ENCODE assay signal across 21 cellular contexts in the genomic region with DNA sequence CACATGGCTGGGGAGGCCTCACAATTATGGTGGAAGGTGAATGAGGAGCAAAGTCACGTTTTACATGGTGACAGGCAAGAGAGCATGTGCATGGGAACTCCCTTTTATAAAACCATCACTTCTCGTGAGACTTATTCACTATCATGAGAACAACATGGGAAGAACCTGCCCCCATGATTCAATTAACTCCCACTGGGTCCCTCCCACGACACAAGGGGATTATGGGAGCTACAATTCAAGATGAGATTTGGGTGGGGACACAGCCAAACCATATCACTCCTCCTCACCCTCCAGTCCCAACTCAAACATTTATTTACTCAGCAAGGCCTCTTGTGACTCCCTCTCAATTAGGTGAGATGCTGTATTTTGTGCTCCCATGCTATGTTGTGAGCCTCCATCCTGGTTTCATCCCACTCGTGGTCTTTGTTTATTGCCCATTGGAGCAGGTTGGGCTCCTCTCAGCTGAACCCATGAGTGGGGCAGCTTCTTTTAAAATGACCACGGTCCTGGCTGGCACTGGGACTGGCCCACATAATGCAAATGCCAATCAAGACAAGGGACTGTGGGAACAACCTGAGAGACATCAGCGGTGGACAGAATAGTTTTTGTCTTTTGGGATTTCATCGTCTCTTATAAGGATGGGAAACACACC. TPM values are rescaled to one million over a fixed set of nuclear protein-coding genes. Genes with fewer than 3 reads are reported as not detected.
DNase-seq lines count a peak whose midpoint lies in the region; ATAC-seq, FAIRE-seq and TF ChIP-seq lines count a peak whose summit lies in the region.
"Had no signal": no experiment of that assay in that cellular context is flagged by ENCODE, and none has a peak within 500 bp of the region (broad histone marks: within the 10 kb centered on the region; RNA-seq: fewer than 3 reads in every experiment).

No MANE protein-coding gene starts in this region.

- H3K27ac ChIP-seq in HEK293 (ENCODE audit: extremely low read depth, low read depth, low read length): no peak overlapping the region
- no peak overlapping the region for H3K27ac ChIP-seq in astrocyte (ENCODE audit: low read depth, low read length)
- peak overlapping the region; percentile 96 for H3K27ac ChIP-seq in skeletal muscle tissue (ENCODE audit: low read depth, low read length)
- H3K27ac ChIP-seq: BLaER1 treated with 17β-estradiol and CSF1 and Interleukin-3, amounts not matched to agents 10 nM and 100 nM had no signal

- H3K4me1 ChIP-seq in HEK293 (ENCODE audit: control insufficient read depth, insufficient read depth, low read length): peaks cover 7% of the 10 kb centered on the region; the same call in 1 of the 2 replicates
- H3K4me1 ChIP-seq in astrocyte (ENCODE audit: insufficient read depth, low read length): peaks cover 18% of the 10 kb centered on the region
- peaks cover 42 to 54% (median 47%) of the 10 kb centered on the region in 3 donors for H3K4me1 ChIP-seq in skeletal muscle tissue (ENCODE audit: control insufficient read depth in 3 of 3, insufficient read depth in 3 of 3, low read length in 3 of 3)

- H3K27ac Mint-ChIP-seq in astrocyte (ENCODE audit: unreplicated experiment) (peak overlapping the region; percentile 55), nephron progenitor cell (no peak overlapping the region)
- H3K27ac Mint-ChIP-seq: CD8-positive, alpha-beta memory T cell had no signal

- FAIRE-seq in astrocyte (lab: Jason Lieb, UNC): no peak
- FAIRE-seq: GM12891, H1, HepG2 had no signal

- POLR2A ChIA-PET in HEK293 (lab: Yijun Ruan, JAX): no interaction called here

- no peak overlapping the region for H3K4me2 ChIP-seq in astrocyte (ENCODE audit: low read length)
- H3K4me2 ChIP-seq: BLaER1 treated with 17β-estradiol and CSF1 and Interleukin-3, amounts not matched to agents 10 nM and 100 nM had no signal

- no peak overlapping the region for H2AFZ ChIP-seq in astrocyte (ENCODE audit: low read depth, low read length)

- H3K4me1 Mint-ChIP-seq in astrocyte (ENCODE audit: low read depth, unreplicated experiment) (peaks cover 13% of the 10 kb centered on the region), nephron progenitor cell (peaks cover 55% of the 10 kb centered on the region)
- H3K4me1 Mint-ChIP-seq: CD8-positive, alpha-beta memory T cell had no signal

- TF ChIP-seq CTCF in HEK293 (tag by site-specific recombination; IDR thresholded peaks at IDR 0.05) (no peak), astrocyte (IDR thresholded peaks at IDR 0.05; ENCODE audit: insufficient read depth, low read depth, low read length) (no peak), nephron progenitor cell (IDR thresholded peaks at IDR 0.05) (no peak)

- no peak overlapping the region for H3K4me3 ChIP-seq in HEK293 (ENCODE audit: low read depth, low read length)
- no peak overlapping the region for H3K4me3 ChIP-seq in astrocyte (ENCODE audit: insufficient read depth, low read depth, low read length)
- no peak overlapping the region for H3K4me3 ChIP-seq in skeletal muscle tissue (ENCODE audit: low read length in 3 of 3)
- H3K4me3 ChIP-seq: BLaER1 treated with 17β-estradiol and CSF1 and Interleukin-3, amounts not matched to agents 10 nM and 100 nM had no signal

- no peaks in the 10 kb centered on the region for H4K20me1 ChIP-seq in astrocyte (ENCODE audit: insufficient read depth, low read length)
- H4K20me1 ChIP-seq: BLaER1 treated with 17β-estradiol and CSF1 and Interleukin-3, amounts not matched to agents 10 nM and 100 nM had no signal

- H3K27me3 Mint-ChIP-seq in astrocyte (ENCODE audit: low read depth, unreplicated experiment) (peaks cover 7% of the 10 kb centered on the region), nephron progenitor cell (ENCODE audit: low read depth, poor library complexity) (peaks cover 9% of the 10 kb centered on the region)

- no peaks in the 10 kb centered on the region for H3K9me3 Mint-ChIP-seq in astrocyte (ENCODE audit: unreplicated experiment)
- no peaks in the 10 kb centered on the region for H3K9me3 Mint-ChIP-seq in nephron progenitor cell
- H3K9me3 Mint-ChIP-seq: CD8-positive, alpha-beta memory T cell had no signal

- H3K9ac ChIP-seq in astrocyte (ENCODE audit: low read length) (no peak overlapping the region), skeletal muscle tissue (ENCODE audit: low read depth in 1 of 3, low read length in 3 of 3) (peak overlapping the region in 1 of 3 donors; percentile 70)
- H3K9ac ChIP-seq: BLaER1 treated with 17β-estradiol and CSF1 and Interleukin-3, amounts not matched to agents 10 nM and 100 nM had no signal

- no peak for DNase-seq in astrocyte (ENCODE audit: low read depth)
- DNase-seq in nephron progenitor cell: no peak
- DNase-seq in T-helper 9 cell: no peak
- no peak for DNase-seq in NCI-H1436 (lab: John Stamatoyannopoulos, UW)
- DNase-seq: CD8-positive, alpha-beta memory T cell; DMS53; EL; KG1; NCI-H1105 treated with DMSO at 0.1 percent for 48 hours; NCI-H1694 treated with DMSO at 0.1 percent for 48 hours; NCI-H510A; NCI-H82; PC-3; RPMI8226 had no signal

- H3K36me3 ChIP-seq in HEK293 (ENCODE audit: control insufficient read depth in 2 of 2, insufficient read depth in 1 of 2, low read length in 2 of 2) (no peaks in the 10 kb centered on the region), astrocyte (ENCODE audit: insufficient read depth, low read length) (no peaks in the 10 kb centered on the region), skeletal muscle tissue (ENCODE audit: control insufficient read depth in 3 of 3, insufficient read depth in 3 of 3, low read length in 3 of 3) (no peaks in the 10 kb centered on the region)
- H3K36me3 ChIP-seq: BLaER1 treated with 17β-estradiol and CSF1 and Interleukin-3, amounts not matched to agents 10 nM and 100 nM had no signal

- no peaks in the 10 kb centered on the region for H3K79me2 ChIP-seq in astrocyte (ENCODE audit: insufficient read depth, low read length)

- H3K36me3 Mint-ChIP-seq in astrocyte (ENCODE audit: low read depth, unreplicated experiment) (no peaks in the 10 kb centered on the region), nephron progenitor cell (ENCODE audit: low read depth) (no peaks in the 10 kb centered on the region)
- H3K36me3 Mint-ChIP-seq: CD8-positive, alpha-beta memory T cell had no signal

- H3K4me3 Mint-ChIP-seq in astrocyte (ENCODE audit: unreplicated experiment) (no peak overlapping the region), nephron progenitor cell (peak overlapping the region; percentile 31)
- H3K4me3 Mint-ChIP-seq: CD8-positive, alpha-beta memory T cell had no signal

- no peak for ATAC-seq in HG02610 (IDR thresholded peaks at IDR 0.05; ENCODE audit: unreplicated experiment)
- ATAC-seq: HepG2, PC-3 had no signal

- no peaks in the 10 kb centered on the region for H3K27me3 ChIP-seq in astrocyte (ENCODE audit: insufficient read depth, low read length)
- H3K27me3 ChIP-seq in skeletal muscle tissue (ENCODE audit: control insufficient read depth in 3 of 3, insufficient read depth in 3 of 3, low read length in 3 of 3): no peaks in the 10 kb centered on the region
- H3K27me3 ChIP-seq: BLaER1 treated with 17β-estradiol and CSF1 and Interleukin-3, amounts not matched to agents 10 nM and 100 nM had no signal

- no peaks in the 10 kb centered on the region for H3K9me3 ChIP-seq in HEK293 (ENCODE audit: control insufficient read depth, insufficient read depth, low read depth, low read length)
- H3K9me3 ChIP-seq in astrocyte (ENCODE audit: insufficient read depth, low read depth, low read length): no peaks in the 10 kb centered on the region
- H3K9me3 ChIP-seq in skeletal muscle tissue (ENCODE audit: control insufficient read depth in 3 of 3, low read length in 3 of 3): no peaks in the 10 kb centered on the region

- CTCF ChIA-PET in HEK293 (lab: Yijun Ruan, JAX): interaction anchor here (0.7 kb wide), 1 partner anchor 123 kb away, joined by 3 read pairs; no protein-coding TSS in a partner anchor

TF ChIP-seq in HEK293, 187 proteins besides CTCF, POLR2A, EP300 and RAD21 (continues in another document):
- TF ChIP-seq ZNF169 (tag by site-specific recombination; IDR thresholded peaks at IDR 0.05) (no peak), EGR2 (tag by site-specific recombination; IDR thresholded peaks at IDR 0.05; ENCODE audit: low read depth) (peak; percentile 54; the same call in 1 of the 2 replicates), ZNF211 (tag by site-specific recombination; IDR thresholded peaks at IDR 0.05; ENCODE audit: low read depth) (no peak), ZNF664 (tag by site-specific recombination; IDR thresholded peaks at IDR 0.05) (0 out of 2 replicates have a peak, but pooled peaks have one; percentile 26), ZNF366 (tag by site-specific recombination; conservative IDR thresholded peaks at IDR 0.05) (no peak)
- TF ChIP-seq, protein P1, sequence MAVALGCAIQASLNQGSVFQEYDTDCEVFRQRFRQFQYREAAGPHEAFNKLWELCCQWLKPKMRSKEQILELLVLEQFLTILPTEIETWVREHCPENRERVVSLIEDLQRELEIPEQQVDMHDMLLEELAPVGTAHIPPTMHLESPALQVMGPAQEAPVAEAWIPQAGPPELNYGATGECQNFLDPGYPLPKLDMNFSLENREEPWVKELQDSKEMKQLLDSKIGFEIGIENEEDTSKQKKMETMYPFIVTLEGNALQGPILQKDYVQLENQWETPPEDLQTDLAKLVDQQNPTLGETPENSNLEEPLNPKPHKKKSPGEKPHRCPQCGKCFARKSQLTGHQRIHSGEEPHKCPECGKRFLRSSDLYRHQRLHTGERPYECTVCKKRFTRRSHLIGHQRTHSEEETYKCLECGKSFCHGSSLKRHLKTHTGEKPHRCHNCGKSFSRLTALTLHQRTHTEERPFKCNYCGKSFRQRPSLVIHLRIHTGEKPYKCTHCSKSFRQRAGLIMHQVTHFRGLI (tag by site-specific recombination; IDR thresholded peaks at IDR 0.05): peak; percentile 60; the same call in 1 of the 2 replicates

RNA-seq across cellular contexts. Expression of a gene that starts 28.8 kb away (rescaled TPM):
- 122 and 126 TPM in 2 replicates for total RNA-seq in astrocyte
- 83.0 TPM for total RNA-seq in skeletal muscle tissue
